15 cellular contexts compared by ENCODE assay signal in genomic region chr2:233477548-233478433, GRCh38.
"Had no signal": no experiment of that assay in that cellular context is flagged by ENCODE, and none has a peak within 500 bp of the region (broad histone marks: within the 10 kb centered on the region; RNA-seq: fewer than 3 reads in every experiment).

No MANE protein-coding gene starts in this region.

- H3K27ac ChIP-seq: transverse colon had no signal

- DNase-seq: activated CD4-positive, alpha-beta T cell treated with anti-CD3 and anti-CD28 coated beads for 4 hours; activated CD8-positive, alpha-beta T cell treated with anti-CD3 and anti-CD28 coated beads, Interleukin-2, amount 10 ng/mL, durations not matched to agents 7 days and 5 days; activated naive CD4-positive, alpha-beta T cell treated with Interleukin-2 at 50 U/mL for 16 hours; anterior cingulate cortex; cerebellar nuclear complex; effector memory CD4-positive, alpha-beta T cell; left colon; mammary epithelial cell; mucosa of descending colon; naive thymus-derived CD4-positive, alpha-beta T cell; stimulated activated CD4-positive, alpha-beta T cell treated with anti-CD3 and anti-CD28 coated beads, Interleukin-15, amount 100 ng/mL, for 24 hours; stimulated activated CD4-positive, alpha-beta T cell treated with anti-CD3 and anti-CD28 coated beads, Interleukin-4, amount 100 ng/mL, for 24 hours; stimulated activated naive CD4-positive, alpha-beta T cell treated with Interleukin-2 at 50 U/mL for 16 hours; T-helper 17 cell; transverse colon had no signal

- ATAC-seq: activated CD8-positive, alpha-beta T cell treated with anti-CD3 and anti-CD28 coated beads, Interleukin-2, amount 10 ng/mL, durations not matched to agents 7 days and 5 days; left colon; mucosa of descending colon; naive thymus-derived CD4-positive, alpha-beta T cell; T-helper 17 cell had no signal

- H3K27me3 ChIP-seq: transverse colon had no signal

- H3K9me3 ChIP-seq: mucosa of descending colon, transverse colon had no signal

- H3K4me3 ChIP-seq: mucosa of descending colon, transverse colon had no signal
